ENCODE assay signal across 8 cellular contexts in the genomic region with DNA sequence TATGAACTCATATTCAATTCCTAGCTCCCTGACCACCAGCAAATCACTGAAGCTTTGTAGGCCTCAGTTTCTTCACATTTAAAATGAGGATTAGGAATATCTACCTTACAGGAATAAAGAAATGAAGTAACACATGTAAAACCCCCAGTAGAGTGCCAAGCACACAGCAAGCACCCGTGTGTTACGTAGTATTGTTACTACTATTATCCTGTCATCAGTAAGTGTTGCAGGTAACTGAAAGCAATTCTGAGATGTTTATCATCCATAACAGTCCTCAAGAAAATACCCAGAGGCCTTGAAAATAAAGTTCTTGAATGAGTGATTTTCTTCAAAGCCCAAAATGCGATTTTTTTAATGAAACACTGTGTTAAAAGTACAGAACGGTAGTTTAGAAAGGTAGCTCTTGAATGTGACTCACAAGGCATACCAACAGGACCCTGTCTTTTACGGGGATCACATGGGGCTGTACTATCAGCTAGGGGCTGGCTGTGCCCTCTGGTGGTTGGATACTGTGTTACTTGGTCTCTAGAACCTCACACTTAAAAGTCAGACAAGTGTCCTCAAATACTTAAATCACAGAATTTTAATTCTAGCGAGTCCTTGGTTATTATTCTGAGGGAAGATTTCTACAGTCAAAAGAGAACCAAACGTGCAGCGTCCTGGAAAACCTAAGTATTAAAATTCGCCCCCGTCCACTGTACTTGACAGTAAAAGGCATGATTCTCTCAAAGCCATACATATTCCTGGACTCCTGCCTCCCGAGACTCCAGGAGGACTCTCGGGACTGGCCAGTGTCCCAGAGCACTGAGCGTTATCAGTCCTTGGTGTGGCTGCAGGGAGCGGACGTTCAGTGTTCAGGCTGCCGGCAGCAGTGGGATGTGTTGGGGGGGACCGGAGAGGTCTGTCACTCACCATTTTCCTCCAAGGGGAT. TPM values are rescaled to one million over a fixed set of nuclear protein-coding genes. Genes with fewer than 3 reads are reported as not detected.
DNase-seq lines count a peak whose midpoint lies in the region; ATAC-seq, FAIRE-seq and TF ChIP-seq lines count a peak whose summit lies in the region.

No MANE protein-coding gene starts in this region.

- H3K4me3 Mint-ChIP-seq in brain = peak overlapping the region; percentile 95 to 100 (median 99)

- peaks cover 0 to 32% (median 6%) of the 10 kb centered on the region in 6 donors for H3K36me3 ChIP-seq in spleen

- peak overlapping the region; percentile 90 to 97 (median 94) for H3K27ac ChIP-seq in spleen

- no peak for TF ChIP-seq POLR2A in spleen (IDR thresholded peaks at IDR 0.05)

- no peaks in the 10 kb centered on the region for H3K9me3 ChIP-seq in spleen

- peaks cover 12 to 42% (median 30%) of the 10 kb centered on the region in 6 donors for H3K4me1 ChIP-seq in spleen

- TF ChIP-seq CTCF in brain (conservative IDR thresholded peaks at IDR 0.05) (peak; percentile 80 to 87), spleen (IDR thresholded peaks at IDR 0.05 in 8 of 11, conservative IDR thresholded peaks at IDR 0.05 in 3 of 11) (peak; percentile 34 to 82 (median 69))

- H3K36me3 Mint-ChIP-seq in brain = peaks cover 22% of the 10 kb centered on the region

- H3K27ac Mint-ChIP-seq in brain = peak overlapping the region; percentile 98 to 100 (median 99)

- H3K27me3 ChIP-seq in spleen (replicated peaks in 1 of 7) = no peaks in the 10 kb centered on the region

- peaks cover 13% of the 10 kb centered on the region for H3K27me3 Mint-ChIP-seq in brain

- WGBS in spleen, 5 donors = 0 to 2% (median 1%) methylated on average over 14 to 17 of the region's 17 CpGs

- peak; percentile 21 for DNase-seq in NCI-H510A treated with DMSO at 0.1 percent for 48 hours (lab: John Stamatoyannopoulos, UW)
- no peak for DNase-seq in NCI-H510A (lab: John Stamatoyannopoulos, UW)
- DNase-seq in NCI-H1105 treated with DMSO at 0.1 percent for 48 hours (lab: John Stamatoyannopoulos, UW) = peak; percentile 53
- peak; percentile 79 for DNase-seq in iPS-NIHi11 (ENCODE audit: low spot score)
- DNase-seq in spleen = peak; percentile 86

- no peaks in the 10 kb centered on the region for H3K9me3 Mint-ChIP-seq in brain

- peak; percentile 87 for ATAC-seq in HG02763 (IDR thresholded peaks at IDR 0.05; ENCODE audit: unreplicated experiment)

- peaks cover 36% of the 10 kb centered on the region for H3K4me1 Mint-ChIP-seq in brain

- peak overlapping the region; percentile 75 to 96 (median 88) for H3K4me3 ChIP-seq in spleen

- intact Hi-C loops in spleen (cut with DNase I; ENCODE audit: low total_unique reads) = no loop called here

- peak; percentile 52 for FAIRE-seq in TTC549 (lab: Jason Lieb, UNC)

RNA-seq across cellular contexts. Expression of a gene that starts 0.7 kb away (rescaled TPM):
- polyA plus RNA-seq in brain (ENCODE audit: insufficient read depth, low read depth, low replicate concordance) (96.1 TPM), spleen (10 to 100 TPM; 18.0 to 33.9 (median 31.9) TPM)
- 10 to 100 TPM; 21.7 to 36.7 (median 25.3) TPM for total RNA-seq in spleen

RNA-seq across cellular contexts. Expression of a gene that starts 19.8 kb away (rescaled TPM):
- polyA plus RNA-seq in brain (ENCODE audit: insufficient read depth, low read depth, low replicate concordance) (7.5 TPM), spleen (1 to 10 TPM; 5.2 to 7.1 (median 6.3) TPM)
- total RNA-seq in spleen = 10 to 100 TPM; 11.9 to 28.7 (median 18.2) TPM

RNA-seq across cellular contexts. Expression of a gene that starts 20.1 kb away (rescaled TPM):
- polyA plus RNA-seq in brain (ENCODE audit: insufficient read depth, low read depth, low replicate concordance) (44.9 TPM), spleen (10 to 100 TPM; 19.6 to 31.7 (median 26.3) TPM)
- total RNA-seq in spleen = 10 to 100 TPM in 5 of 7 donors, 1 to 10 TPM in 2; 6.6 to 25.1 (median 18.2) TPM

RNA-seq across cellular contexts. Expression of a gene that starts 46.2 kb away (rescaled TPM):
- polyA plus RNA-seq in brain (ENCODE audit: insufficient read depth, low read depth, low replicate concordance) (3.1 TPM), spleen (1 to 10 TPM; 6.5 to 7.4 (median 7.2) TPM)
- total RNA-seq in spleen = 10 to 100 TPM; 15.1 to 24.4 (median 17.6) TPM
